Comparison of ENCODE assay signal across 27 cellular contexts in the genomic region with DNA sequence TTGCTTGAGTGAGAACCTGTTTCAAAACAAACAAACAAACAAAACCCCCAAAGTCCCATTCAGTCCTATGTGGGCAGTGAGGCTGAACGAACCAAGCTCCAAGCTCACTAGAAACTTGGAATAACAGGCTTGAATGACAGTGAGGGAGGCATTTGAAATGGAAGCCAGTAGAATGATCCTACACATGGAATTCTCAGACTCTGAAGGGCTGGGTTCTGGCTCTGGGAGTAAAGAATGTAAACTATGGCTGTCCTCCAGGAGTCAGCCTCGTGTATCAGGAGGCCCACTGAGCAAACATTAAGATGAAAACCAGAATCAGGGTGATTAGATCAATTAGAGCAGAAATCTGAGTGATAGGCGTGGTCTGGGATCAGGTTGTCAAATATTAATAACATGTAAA. TPM values are rescaled to one million over a fixed set of nuclear protein-coding genes. Genes with fewer than 3 reads are reported as not detected.
"Had no signal": no experiment of that assay in that cellular context is flagged by ENCODE, and none has a peak within 500 bp of the region (broad histone marks: within the 10 kb centered on the region; RNA-seq: fewer than 3 reads in every experiment).

No MANE protein-coding gene starts in this region.

- H3K9me3 ChIP-seq: body of pancreas had no signal

- H3K36me3 Mint-ChIP-seq: activated naive CD8-positive, alpha-beta T cell treated with anti-CD3 and anti-CD28 coated beads, Interleukin-2, amount 10 ng/mL, durations not matched to agents 7 days and 5 days; WTC11 had no signal

- H3K27me3 ChIP-seq: body of pancreas had no signal

- DNase-seq: activated CD4-positive, alpha-beta memory T cell treated with anti-CD3 and anti-CD28 coated beads, Interleukin-2, amount 10 ng/mL, durations not matched to agents 7 days and 5 days; activated CD4-positive, alpha-beta T cell treated with anti-CD3 and anti-CD28 coated beads for 1 hour; activated CD4-positive, alpha-beta T cell treated with anti-CD3 and anti-CD28 coated beads, Interleukin-2, amount 10 ng/mL, durations not matched to agents 7 days and 5 days; activated naive CD4-positive, alpha-beta T cell treated with anti-CD3 and anti-CD28 coated beads, Interleukin-2, amount 50 U/mL, for 16 hours; activated naive CD8-positive, alpha-beta T cell treated with anti-CD3 and anti-CD28 coated beads, Interleukin-2, amount 10 ng/mL, durations not matched to agents 7 days and 5 days; aorta; body of pancreas; NCI-H1092; NCI-H1417; NCI-H1930; NCI-H2107; NCI-H345; NCI-H510A; NCI-H526 treated with DMSO at 0.1 percent for 48 hours; NK-92 treated with Interleukin-12 subunit alpha and Interleukin-12 subunit beta, amount 100 ng/mL, for 24 hours; OCI-M1; RPMI8226; T-helper 9 cell had no signal

- H3K9ac ChIP-seq: KMS-11 had no signal

- H3K4me3 ChIP-seq: body of pancreas had no signal

- H3K4me3 Mint-ChIP-seq: activated CD4-positive, alpha-beta memory T cell treated with anti-CD3 and anti-CD28 coated beads, Interleukin-2, amount 10 ng/mL, durations not matched to agents 7 days and 5 days; activated CD4-positive, alpha-beta T cell treated with anti-CD3 and anti-CD28 coated beads, Interleukin-2, amount 10 ng/mL, durations not matched to agents 7 days and 5 days; activated naive CD8-positive, alpha-beta T cell treated with anti-CD3 and anti-CD28 coated beads, Interleukin-2, amount 10 ng/mL, durations not matched to agents 7 days and 5 days; central memory CD8-positive, alpha-beta T cell; T-helper 1 cell treated with Interleukin-12 subunit alpha and Interleukin-12 subunit beta and Interleukin-4 antibody, amounts not matched to agents 30 μg/mL and 1 μg/mL, for 36 hours; WTC11 had no signal

- ATAC-seq: body of pancreas, Panc1, Right ventricle myocardium inferior, WTC11 had no signal

- H3K4me1 Mint-ChIP-seq: activated CD4-positive, alpha-beta memory T cell treated with anti-CD3 and anti-CD28 coated beads, Interleukin-2, amount 10 ng/mL, durations not matched to agents 7 days and 5 days; activated CD4-positive, alpha-beta T cell treated with anti-CD3 and anti-CD28 coated beads, Interleukin-2, amount 10 ng/mL, durations not matched to agents 7 days and 5 days; activated naive CD8-positive, alpha-beta T cell treated with anti-CD3 and anti-CD28 coated beads, Interleukin-2, amount 10 ng/mL, durations not matched to agents 7 days and 5 days; central memory CD8-positive, alpha-beta T cell; WTC11 had no signal

- H3K4me2 ChIP-seq: KMS-11 had no signal

- H3K27ac ChIP-seq: body of pancreas, KMS-11 had no signal

- H3K9me3 Mint-ChIP-seq: activated CD4-positive, alpha-beta memory T cell treated with anti-CD3 and anti-CD28 coated beads, Interleukin-2, amount 10 ng/mL, durations not matched to agents 7 days and 5 days; activated CD4-positive, alpha-beta T cell treated with anti-CD3 and anti-CD28 coated beads, Interleukin-2, amount 10 ng/mL, durations not matched to agents 7 days and 5 days; activated naive CD8-positive, alpha-beta T cell treated with anti-CD3 and anti-CD28 coated beads, Interleukin-2, amount 10 ng/mL, durations not matched to agents 7 days and 5 days; central memory CD8-positive, alpha-beta T cell; T-helper 1 cell treated with Interleukin-12 subunit alpha and Interleukin-12 subunit beta and Interleukin-4 antibody, amounts not matched to agents 30 μg/mL and 1 μg/mL, for 36 hours; WTC11 had no signal

RNA-seq across cellular contexts. Expression of a gene that starts 14.9 kb away (rescaled TPM):
- total RNA-seq: body of pancreas, MCF 10A had no signal
- polyA plus RNA-seq: aorta had no signal

RNA-seq across cellular contexts. Expression of a gene that starts 35.4 kb away (rescaled TPM):
- total RNA-seq: activated CD4-positive, alpha-beta memory T cell treated with anti-CD3 and anti-CD28 coated beads, Interleukin-2, amount 10 ng/mL, durations not matched to agents 7 days and 5 days; activated CD4-positive, alpha-beta T cell treated with anti-CD3 and anti-CD28 coated beads, Interleukin-2, amount 10 ng/mL, durations not matched to agents 7 days and 5 days; activated CD8-positive, alpha-beta memory T cell treated with anti-CD3 and anti-CD28 coated beads for 36 hours; activated naive CD8-positive, alpha-beta T cell treated with anti-CD3 and anti-CD28 coated beads, Interleukin-2, amount 10 ng/mL, durations not matched to agents 7 days and 5 days; aorta; body of pancreas; bronchial epithelial cell; MCF 10A; Right ventricle myocardium inferior; WTC11 had no signal
- polyA plus RNA-seq: aorta had no signal
